Comparison of ENCODE assay signal across 9 cellular contexts in genomic region chr5:130323804-130324454, GRCh38.
A peak's percentile ranks its signal among the peaks of the same experiment; 100 is the strongest.
DNase-seq lines count a peak whose midpoint lies in the region; ATAC-seq and TF ChIP-seq lines count a peak whose summit lies in the region.
"Had no signal": no experiment of that assay in that cellular context is flagged by ENCODE, and none has a peak within 500 bp of the region (broad histone marks: within the 10 kb centered on the region; RNA-seq: fewer than 3 reads in every experiment).

No MANE protein-coding gene starts in this region.

- BruUV-seq in A673 (replicated peaks; lab: Mats Ljungman, UMichigan): no TSS peak

- H3K9me2 ChIP-seq in DOHH2 (replicated peaks; ENCODE audit: control insufficient read depth, low read length): no peaks in the 10 kb centered on the region

- no peaks in the 10 kb centered on the region for H3K79me2 ChIP-seq in DOHH2 (ENCODE audit: control insufficient read depth, low read length)

- H3K4me1 ChIP-seq in DOHH2 (ENCODE audit: control insufficient read depth, low read length): peaks cover 42% of the 10 kb centered on the region
- H3K4me1 ChIP-seq in A673 (ENCODE audit: insufficient read depth, low read length, poor library complexity, severe bottlenecking): no peaks in the 10 kb centered on the region
- H3K4me1 ChIP-seq in ascending aorta: no peaks in the 10 kb centered on the region

- H3K9me3 Mint-ChIP-seq in activated B cell treated with CpG ODN at 0.5 μM for 24 hours: peaks cover 14% of the 10 kb centered on the region
- H3K9me3 Mint-ChIP-seq in activated T-helper 1 cell treated with anti-CD3 and anti-CD28 coated beads, Interleukin-12 subunit alpha, Interleukin-12 subunit beta, Interleukin-2, Interleukin-4 antibody, amounts not matched to agents 30 ng/mL and 10 ng/mL and 1 ng/mL, durations not matched to agents 14 hours and 24 hours and 36 hours: no peaks in the 10 kb centered on the region

- H3K4me3 Mint-ChIP-seq in activated B cell treated with CpG ODN at 0.5 μM for 24 hours: peak overlapping the region; percentile 4
- no peak overlapping the region for H3K4me3 Mint-ChIP-seq in activated T-helper 1 cell treated with anti-CD3 and anti-CD28 coated beads, Interleukin-12 subunit alpha, Interleukin-12 subunit beta, Interleukin-2, Interleukin-4 antibody, amounts not matched to agents 30 ng/mL and 10 ng/mL and 1 ng/mL, durations not matched to agents 14 hours and 24 hours and 36 hours

- peaks cover 16% of the 10 kb centered on the region for H3F3A ChIP-seq in DOHH2 (ENCODE audit: control insufficient read depth, insufficient read depth)

- POLR2A ChIA-PET in activated B cell treated with CpG ODN at 0.5 μM for 24 hours (lab: Charles Lee): no interaction called here
- POLR2A ChIA-PET in A673 (lab: Charles Lee; ENCODE audit: low non-redundant PET): no interaction called here

- H3K27me3 ChIP-seq in DOHH2 (ENCODE audit: control insufficient read depth, low read length) (no peaks in the 10 kb centered on the region), A673 (replicated peaks; ENCODE audit: insufficient read depth, low read depth, low read length, poor library complexity) (no peaks in the 10 kb centered on the region), ascending aorta (no peaks in the 10 kb centered on the region)

- peaks cover 16% of the 10 kb centered on the region for H3K4me1 Mint-ChIP-seq in activated B cell treated with CpG ODN at 0.5 μM for 24 hours
- H3K4me1 Mint-ChIP-seq in activated T-helper 1 cell treated with anti-CD3 and anti-CD28 coated beads, Interleukin-12 subunit alpha, Interleukin-12 subunit beta, Interleukin-2, Interleukin-4 antibody, amounts not matched to agents 30 ng/mL and 10 ng/mL and 1 ng/mL, durations not matched to agents 14 hours and 24 hours and 36 hours (ENCODE audit: low read depth): no peaks in the 10 kb centered on the region

- peak overlapping the region; percentile 87 for H3K27ac ChIP-seq in DOHH2 (ENCODE audit: low read depth, low read length)
- H3K27ac ChIP-seq in A673 (ENCODE audit: low read depth, low read length, poor library complexity, severe bottlenecking): no peak overlapping the region
- no peak overlapping the region for H3K27ac ChIP-seq in ascending aorta

- H3K4me2 ChIP-seq in DOHH2 (ENCODE audit: low read length): peak overlapping the region; percentile 64

- H3K36me3 ChIP-seq in DOHH2 (ENCODE audit: control insufficient read depth, low read length): peaks cover 30% of the 10 kb centered on the region
- H3K36me3 ChIP-seq in A673 (ENCODE audit: insufficient read depth, low read length, poor library complexity, severe bottlenecking): no peaks in the 10 kb centered on the region
- H3K36me3 ChIP-seq in ascending aorta: no peaks in the 10 kb centered on the region

- peak; percentile 100 for ATAC-seq in GM21390 (IDR thresholded peaks at IDR 0.05; ENCODE audit: unreplicated experiment)
- peak; percentile 100 for ATAC-seq in HG03432 (IDR thresholded peaks at IDR 0.05; ENCODE audit: unreplicated experiment)
- peak; percentile 85 for ATAC-seq in activated B cell treated with CpG ODN at 0.5 μM for 24 hours (ENCODE audit: low read depth)

- CTCF ChIA-PET in activated B cell treated with CpG ODN at 0.5 μM for 24 hours (lab: Charles Lee) (no interaction called here), A673 (lab: Charles Lee) (no interaction called here)

- H3K4me3 ChIP-seq in DOHH2 (ENCODE audit: low read length) (peak overlapping the region; percentile 42), A673 (ENCODE audit: low read depth, low read length, poor library complexity, severe bottlenecking) (no peak overlapping the region), ascending aorta (no peak overlapping the region)

- DNase-seq in activated B cell treated with CpG ODN at 0.5 μM for 24 hours (no peak), A673 (ENCODE audit: low spot score) (no peak), DMS79 treated with DMSO at 0.1 percent for 48 hours (lab: John Stamatoyannopoulos, UW) (no peak), ascending aorta (ENCODE audit: low spot score in 2 of 2) (no peak)
- DNase-seq in activated T-helper 1 cell treated with anti-CD3 and anti-CD28 coated beads, Interleukin-12 subunit alpha, Interleukin-12 subunit beta, Interleukin-2, Interleukin-4 antibody, amounts not matched to agents 30 ng/mL and 10 ng/mL and 1 ng/mL, durations not matched to agents 14 hours and 24 hours and 36 hours (ENCODE audit: low spot score): no peak
- DNase-seq: KG1 had no signal

- H3K27me3 Mint-ChIP-seq in activated B cell treated with CpG ODN at 0.5 μM for 24 hours: no peaks in the 10 kb centered on the region
- H3K27me3 Mint-ChIP-seq in activated T-helper 1 cell treated with anti-CD3 and anti-CD28 coated beads, Interleukin-12 subunit alpha, Interleukin-12 subunit beta, Interleukin-2, Interleukin-4 antibody, amounts not matched to agents 30 ng/mL and 10 ng/mL and 1 ng/mL, durations not matched to agents 14 hours and 24 hours and 36 hours (ENCODE audit: insufficient read depth): no peaks in the 10 kb centered on the region

- intact Hi-C loops in activated B cell treated with CpG ODN at 0.5 μM for 24 hours (cut with micrococcal nuclease) (no loop called here), A673 (cut with micrococcal nuclease; ENCODE audit: unreplicated experiment) (no loop called here), ascending aorta (cut with DNase I) (no loop called here)
- intact Hi-C loops in activated T-helper 1 cell treated with anti-CD3 and anti-CD28 coated beads, Interleukin-12 subunit alpha, Interleukin-12 subunit beta, Interleukin-2, Interleukin-4 antibody, amounts not matched to agents 30 ng/mL and 10 ng/mL and 1 ng/mL, durations not matched to agents 14 hours and 24 hours and 36 hours (cut with micrococcal nuclease): no loop called here

- peak overlapping the region; percentile 18 for H3K27ac Mint-ChIP-seq in activated B cell treated with CpG ODN at 0.5 μM for 24 hours
- H3K27ac Mint-ChIP-seq in activated T-helper 1 cell treated with anti-CD3 and anti-CD28 coated beads, Interleukin-12 subunit alpha, Interleukin-12 subunit beta, Interleukin-2, Interleukin-4 antibody, amounts not matched to agents 30 ng/mL and 10 ng/mL and 1 ng/mL, durations not matched to agents 14 hours and 24 hours and 36 hours: no peak overlapping the region

- H4K20me1 ChIP-seq in DOHH2 (ENCODE audit: control insufficient read depth, insufficient read depth, low read depth, low read length): no peaks in the 10 kb centered on the region

- no peaks in the 10 kb centered on the region for H3K36me3 Mint-ChIP-seq in activated B cell treated with CpG ODN at 0.5 μM for 24 hours (ENCODE audit: low read depth)
- no peaks in the 10 kb centered on the region for H3K36me3 Mint-ChIP-seq in activated T-helper 1 cell treated with anti-CD3 and anti-CD28 coated beads, Interleukin-12 subunit alpha, Interleukin-12 subunit beta, Interleukin-2, Interleukin-4 antibody, amounts not matched to agents 30 ng/mL and 10 ng/mL and 1 ng/mL, durations not matched to agents 14 hours and 24 hours and 36 hours (ENCODE audit: low read depth)

- H3K9me3 ChIP-seq in DOHH2 (ENCODE audit: control insufficient read depth, insufficient read depth, low read length): peaks cover 36% of the 10 kb centered on the region
- H3K9me3 ChIP-seq in A673 (ENCODE audit: low read depth, low read length, poor library complexity, severe bottlenecking): no peaks in the 10 kb centered on the region
- peaks cover 0 to 5% of the 10 kb centered on the region in 2 donors for H3K9me3 ChIP-seq in ascending aorta

- TF ChIP-seq CTCF in DOHH2 (IDR thresholded peaks at IDR 0.05; ENCODE audit: low read depth, low read length, poor library complexity, severe bottlenecking): no peak
- TF ChIP-seq CTCF in activated B cell treated with CpG ODN at 0.5 μM for 24 hours (IDR thresholded peaks at IDR 0.05): no peak
- TF ChIP-seq CTCF in A673 (conservative IDR thresholded peaks at IDR 0.05; ENCODE audit: low read depth, low read length): no peak
- no peak for TF ChIP-seq CTCF in ascending aorta (IDR thresholded peaks at IDR 0.05)
